8 cellular contexts compared by ENCODE assay signal in the genomic region with DNA sequence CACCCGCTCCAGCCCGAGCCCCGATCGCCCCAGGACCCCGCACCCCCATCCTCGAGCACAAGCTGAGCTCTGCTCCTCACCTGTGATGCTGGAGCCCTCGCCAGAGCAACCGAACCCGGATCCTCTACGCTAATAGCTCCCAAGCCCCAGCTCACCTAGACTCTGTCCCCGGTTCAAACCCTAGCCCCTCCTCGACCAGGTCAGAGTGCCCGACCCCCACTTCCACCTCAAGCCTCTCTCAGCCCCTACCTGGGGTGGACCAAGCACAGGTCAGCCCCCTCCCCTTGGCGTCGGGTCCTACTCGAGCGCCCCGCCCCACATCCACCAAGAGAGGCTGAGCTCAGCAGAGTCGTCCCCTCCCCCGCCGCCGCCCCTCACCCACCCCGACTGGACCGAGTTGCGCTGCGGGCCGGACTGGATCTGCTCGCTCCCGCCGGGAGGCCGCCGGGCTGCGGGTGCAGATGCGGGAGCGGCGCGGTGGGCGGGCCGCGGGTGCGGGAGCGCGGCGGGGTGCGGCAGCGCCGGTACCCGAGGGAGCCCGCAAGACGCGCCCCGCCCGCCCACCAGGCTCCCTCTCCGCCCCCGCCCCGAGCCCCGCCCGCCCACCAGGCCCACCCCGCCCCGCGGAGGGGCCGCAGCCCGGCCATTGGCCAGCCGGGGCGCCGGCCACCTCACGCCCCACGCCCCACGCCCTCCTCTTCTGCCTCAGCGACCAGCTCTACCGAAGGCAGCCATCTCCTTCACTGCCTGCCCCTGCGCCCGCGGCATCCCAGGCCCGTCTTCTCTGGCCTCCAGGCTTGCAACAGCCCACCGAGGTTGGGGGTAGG. TPM values are rescaled to one million over a fixed set of nuclear protein-coding genes. Genes with fewer than 3 reads are reported as not detected.
A peak's percentile ranks its signal among the peaks of the same experiment; 100 is the strongest.
DNase-seq lines count a peak whose midpoint lies in the region; ATAC-seq and TF ChIP-seq lines count a peak whose summit lies in the region.

No MANE protein-coding gene starts in this region.

- no peaks in the 10 kb centered on the region for H3K9me3 ChIP-seq in heart left ventricle
- no peaks in the 10 kb centered on the region for H3K9me3 ChIP-seq in ovary

- DNase-seq in activated T-cell treated with anti-CD3 and anti-CD28 coated beads, Interleukin-2, amount 50 U/mL, for 24 hours: no peak
- no peak for DNase-seq in activated T-cell treated with anti-CD3 and anti-CD28 coated beads, Interleukin-2, amount 50 U/mL, for 48 hours
- no peak for DNase-seq in activated T-helper 2 cell treated with anti-CD3 and anti-CD28 coated beads, Interferon-gamma antibody, Interleukin-2, Interleukin-4, amounts not matched to agents 10 μg/mL and 5 μg/mL and 100 μg/mL, durations not matched to agents 14 hours and 24 hours and 36 hours (ENCODE audit: low spot score)
- DNase-seq in heart left ventricle (peak; percentile 60 to 81 (median 69)), ovary (peak; percentile 20 to 67 (median 50)), OCI-M1 (lab: John Stamatoyannopoulos, UW) (no peak)
- no peak for DNase-seq in activated CD8-positive, alpha-beta memory T cell treated with anti-CD3 and anti-CD28 coated beads, Interleukin-2, amount 50 U/mL, for 48 hours

- TF ChIP-seq CTCF in heart left ventricle (IDR thresholded peaks at IDR 0.05) (no peak), ovary (IDR thresholded peaks at IDR 0.05) (no peak)

- H3K4me1 ChIP-seq in heart left ventricle: peaks cover 0 to 52% (median 29%) of the 10 kb centered on the region in 12 donors
- peaks cover 9% of the 10 kb centered on the region for H3K4me1 ChIP-seq in ovary (ENCODE audit: insufficient read depth)

- peaks cover 12% of the 10 kb centered on the region for H3K4me1 Mint-ChIP-seq in activated T-cell treated with anti-CD3 and anti-CD28 coated beads, Interleukin-2, amount 50 U/mL, for 24 hours (ENCODE audit: low read depth)
- peaks cover 5% of the 10 kb centered on the region for H3K4me1 Mint-ChIP-seq in activated T-helper 2 cell treated with anti-CD3 and anti-CD28 coated beads, Interferon-gamma antibody, Interleukin-2, Interleukin-4, amounts not matched to agents 10 μg/mL and 5 μg/mL and 100 μg/mL, durations not matched to agents 14 hours and 24 hours and 36 hours (ENCODE audit: low read depth)

- H3K27me3 Mint-ChIP-seq in activated T-cell treated with anti-CD3 and anti-CD28 coated beads, Interleukin-2, amount 50 U/mL, for 24 hours: peaks cover 76% of the 10 kb centered on the region
- peaks cover 80% of the 10 kb centered on the region for H3K27me3 Mint-ChIP-seq in activated T-helper 2 cell treated with anti-CD3 and anti-CD28 coated beads, Interferon-gamma antibody, Interleukin-2, Interleukin-4, amounts not matched to agents 10 μg/mL and 5 μg/mL and 100 μg/mL, durations not matched to agents 14 hours and 24 hours and 36 hours (ENCODE audit: low read depth)

- intact Hi-C loops in activated T-helper 2 cell treated with anti-CD3 and anti-CD28 coated beads, Interferon-gamma antibody, Interleukin-2, Interleukin-4, amounts not matched to agents 10 μg/mL and 5 μg/mL and 100 μg/mL, durations not matched to agents 14 hours and 24 hours and 36 hours (cut with micrococcal nuclease): no loop called here
- intact Hi-C loops in heart left ventricle (cut with DNase I): loop anchor here in 2 of 10 donors (5.0 kb wide), 1 partner anchor 37 kb away; no protein-coding TSS in a partner anchor
- intact Hi-C loops in ovary (cut with DNase I): loop anchor here in 1 of 4 donors (5.0 kb wide), 1 partner anchor 37 kb away; no protein-coding TSS in a partner anchor

- WGBS in heart left ventricle, 4 donors: 1 to 2% (median 1%) methylated on average over 14 to 76 of the region's 76 CpGs
- WGBS in ovary, 3 donors: 1 to 2% (median 2%) methylated on average over 23 to 65 of the region's 76 CpGs

- TF ChIP-seq POLR2A in heart left ventricle (IDR thresholded peaks at IDR 0.05) (no peak), ovary (IDR thresholded peaks at IDR 0.05) (no peak)

- peak; percentile 69 to 82 (median 74) for ATAC-seq in heart left ventricle
- no peak for ATAC-seq in HG03571 (IDR thresholded peaks at IDR 0.05; ENCODE audit: unreplicated experiment)

- H3K27me3 ChIP-seq in heart left ventricle (peaks cover 0 to 51% (median 0%) of the 10 kb centered on the region in 9 donors), ovary (no peaks in the 10 kb centered on the region)

- H3K36me3 ChIP-seq in heart left ventricle: no peaks in the 10 kb centered on the region
- no peaks in the 10 kb centered on the region for H3K36me3 ChIP-seq in ovary

- peak overlapping the region; percentile 12 to 89 (median 82) for H3K27ac ChIP-seq in heart left ventricle
- peak overlapping the region in 1 of 2 donors; percentile 46 for H3K27ac ChIP-seq in ovary

- H3K36me3 Mint-ChIP-seq in activated T-cell treated with anti-CD3 and anti-CD28 coated beads, Interleukin-2, amount 50 U/mL, for 24 hours (ENCODE audit: low read depth): no peaks in the 10 kb centered on the region
- no peaks in the 10 kb centered on the region for H3K36me3 Mint-ChIP-seq in activated T-helper 2 cell treated with anti-CD3 and anti-CD28 coated beads, Interferon-gamma antibody, Interleukin-2, Interleukin-4, amounts not matched to agents 10 μg/mL and 5 μg/mL and 100 μg/mL, durations not matched to agents 14 hours and 24 hours and 36 hours (ENCODE audit: low read depth)

- H3K4me3 Mint-ChIP-seq in activated T-cell treated with anti-CD3 and anti-CD28 coated beads, Interleukin-2, amount 50 U/mL, for 24 hours: peak overlapping the region; percentile 65
- peak overlapping the region; percentile 48 for H3K4me3 Mint-ChIP-seq in activated T-helper 2 cell treated with anti-CD3 and anti-CD28 coated beads, Interferon-gamma antibody, Interleukin-2, Interleukin-4, amounts not matched to agents 10 μg/mL and 5 μg/mL and 100 μg/mL, durations not matched to agents 14 hours and 24 hours and 36 hours (ENCODE audit: low read depth)

- no peak overlapping the region for H3K27ac Mint-ChIP-seq in activated T-cell treated with anti-CD3 and anti-CD28 coated beads, Interleukin-2, amount 50 U/mL, for 24 hours
- no peak overlapping the region for H3K27ac Mint-ChIP-seq in activated T-helper 2 cell treated with anti-CD3 and anti-CD28 coated beads, Interferon-gamma antibody, Interleukin-2, Interleukin-4, amounts not matched to agents 10 μg/mL and 5 μg/mL and 100 μg/mL, durations not matched to agents 14 hours and 24 hours and 36 hours

- H3K9me3 Mint-ChIP-seq in activated T-cell treated with anti-CD3 and anti-CD28 coated beads, Interleukin-2, amount 50 U/mL, for 24 hours: no peaks in the 10 kb centered on the region
- H3K9me3 Mint-ChIP-seq in activated T-helper 2 cell treated with anti-CD3 and anti-CD28 coated beads, Interferon-gamma antibody, Interleukin-2, Interleukin-4, amounts not matched to agents 10 μg/mL and 5 μg/mL and 100 μg/mL, durations not matched to agents 14 hours and 24 hours and 36 hours: no peaks in the 10 kb centered on the region

- TF ChIP-seq EP300 in ovary (IDR thresholded peaks at IDR 0.05): no peak

- H3K4me3 ChIP-seq in heart left ventricle (peak overlapping the region; percentile 54 to 89 (median 72)), ovary (peak overlapping the region; percentile 49)

RNA-seq across cellular contexts. Expression of gene DKK3, which starts 0.6 kb away (rescaled TPM):
- not detected in 2 replicates for total RNA-seq in activated T-helper 2 cell treated with anti-CD3 and anti-CD28 coated beads, Interferon-gamma antibody, Interleukin-2, Interleukin-4, amounts not matched to agents 10 μg/mL and 5 μg/mL and 100 μg/mL, durations not matched to agents 14 hours and 24 hours and 36 hours
- total RNA-seq in heart left ventricle (100 to 1,000 TPM; 405 to 851 (median 724) TPM), ovary (100 to 1,000 TPM in 1 of 7 donors, 10 to 100 TPM in 6; 33.9 to 102 (median 62.8) TPM)
- polyA plus RNA-seq in heart left ventricle (100 to 1,000 TPM; 117 to 396 TPM), ovary (100 to 1,000 TPM in 1 of 2 donors, 10 to 100 TPM in 1; 43.5 to 255 TPM)

Comparison
In these comparisons a context has a peak if more than half of its experiments do, and no peak if none do; other contexts are left out.
1. DNase-seq: peak in heart left ventricle (5 of 5) and ovary (5 of 5); none in activated T-cell treated with anti-CD3 and anti-CD28 coated beads, Interleukin-2, amount 50 U/mL, for 24 hours (single experiment), activated T-cell treated with anti-CD3 and anti-CD28 coated beads, Interleukin-2, amount 50 U/mL, for 48 hours (0 of 2), activated T-helper 2 cell treated with anti-CD3 and anti-CD28 coated beads, Interferon-gamma antibody, Interleukin-2, Interleukin-4, amounts not matched to agents 10 μg/mL and 5 μg/mL and 100 μg/mL, durations not matched to agents 14 hours and 24 hours and 36 hours (single experiment), OCI-M1 (single experiment) and activated CD8-positive, alpha-beta memory T cell treated with anti-CD3 and anti-CD28 coated beads, Interleukin-2, amount 50 U/mL, for 48 hours (single experiment).
2. RNA of gene DKK3, which starts 0.6 kb away (total RNA-seq): 405 to 851 TPM in heart left ventricle and 33.9 to 102 TPM in ovary; not detected in activated T-helper 2 cell treated with anti-CD3 and anti-CD28 coated beads, Interferon-gamma antibody, Interleukin-2, Interleukin-4, amounts not matched to agents 10 μg/mL and 5 μg/mL and 100 μg/mL, durations not matched to agents 14 hours and 24 hours and 36 hours; every median in the first group is over 10 times any median in the second.